In the genomic region with DNA sequence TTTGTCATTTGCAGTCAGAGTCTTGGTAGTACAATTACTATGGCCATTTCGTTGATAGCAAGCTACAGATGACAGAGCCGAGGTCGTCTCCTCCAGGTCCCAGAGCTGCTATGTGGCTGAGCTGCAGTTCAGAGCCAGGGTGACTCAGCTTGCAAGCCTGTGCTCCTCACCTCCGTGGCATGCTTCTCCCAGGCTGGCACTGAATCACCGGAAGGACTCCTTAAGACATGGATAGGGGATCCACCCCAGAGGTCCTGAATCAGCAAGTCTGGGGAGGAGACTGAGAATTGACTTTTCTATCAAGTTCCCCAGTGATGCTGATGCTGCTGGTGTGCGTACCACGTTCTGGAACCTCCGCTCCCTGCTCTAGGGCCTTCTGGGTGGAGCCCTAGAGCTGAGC, we compare ENCODE assay signal across 1 cellular context.
TF ChIP-seq lines count a peak whose summit lies in the region.

No MANE protein-coding gene starts in this region.

TF ChIP-seq in IMR-90, 13 proteins besides CTCF, POLR2A, EP300 and RAD21:
- TF ChIP-seq RCOR1 (IDR thresholded peaks at IDR 0.05; ENCODE audit: insufficient replicate concordance, low read length) (peak; percentile 7), BHLHE40 (IDR thresholded peaks at IDR 0.05; ENCODE audit: low read depth, low read length) (peak; percentile 77), MAFK (IDR thresholded peaks at IDR 0.05; ENCODE audit: low read depth, low read length) (peak; percentile 86), FOS (IDR thresholded peaks at IDR 0.05; ENCODE audit: low read depth, low read length) (peak; percentile 88)
- TF ChIP-seq, protein P1, sequence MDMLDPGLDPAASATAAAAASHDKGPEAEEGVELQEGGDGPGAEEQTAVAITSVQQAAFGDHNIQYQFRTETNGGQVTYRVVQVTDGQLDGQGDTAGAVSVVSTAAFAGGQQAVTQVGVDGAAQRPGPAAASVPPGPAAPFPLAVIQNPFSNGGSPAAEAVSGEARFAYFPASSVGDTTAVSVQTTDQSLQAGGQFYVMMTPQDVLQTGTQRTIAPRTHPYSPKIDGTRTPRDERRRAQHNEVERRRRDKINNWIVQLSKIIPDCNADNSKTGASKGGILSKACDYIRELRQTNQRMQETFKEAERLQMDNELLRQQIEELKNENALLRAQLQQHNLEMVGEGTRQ (IDR thresholded peaks at IDR 0.05; ENCODE audit: low read depth, low read length): no peak
